In genomic region chr1:32151319-32151787, GRCh38 we compare ENCODE assay signal across 11 cellular contexts. TPM values are rescaled to one million over a fixed set of nuclear protein-coding genes. Genes with fewer than 3 reads are reported as not detected.
DNase-seq lines count a peak whose midpoint lies in the region; ATAC-seq, FAIRE-seq and TF ChIP-seq lines count a peak whose summit lies in the region.
"Had no signal": no experiment of that assay in that cellular context is flagged by ENCODE, and none has a peak within 500 bp of the region (broad histone marks: within the 10 kb centered on the region; RNA-seq: fewer than 3 reads in every experiment).

No MANE protein-coding gene starts in this region.

- in situ Hi-C loops in brain microvascular endothelial cell (cut with HindIII; ENCODE audit: low pct_ligation_motif_present, low sequenced_read_pairs), result no loop called here

- peaks cover 15% of the 10 kb centered on the region for H3K4me1 Mint-ChIP-seq in activated CD4-positive, alpha-beta T cell treated with anti-CD3 and anti-CD28 coated beads for 36 hours
- peaks cover 6% of the 10 kb centered on the region for H3K4me1 Mint-ChIP-seq in activated CD8-positive, alpha-beta memory T cell treated with anti-CD3 and anti-CD28 coated beads, Interleukin-2, amount 10 ng/mL, durations not matched to agents 7 days and 5 days

- H3K4me3 Mint-ChIP-seq in activated CD4-positive, alpha-beta T cell treated with anti-CD3 and anti-CD28 coated beads for 36 hours, result no peak overlapping the region
- H3K4me3 Mint-ChIP-seq in activated CD8-positive, alpha-beta memory T cell treated with anti-CD3 and anti-CD28 coated beads, Interleukin-2, amount 10 ng/mL, durations not matched to agents 7 days and 5 days, result no peak overlapping the region

- no peak overlapping the region for H3K27ac Mint-ChIP-seq in activated CD4-positive, alpha-beta T cell treated with anti-CD3 and anti-CD28 coated beads for 36 hours
- H3K27ac Mint-ChIP-seq in activated CD8-positive, alpha-beta memory T cell treated with anti-CD3 and anti-CD28 coated beads, Interleukin-2, amount 10 ng/mL, durations not matched to agents 7 days and 5 days, result no peak overlapping the region

- POLR2A ChIA-PET in activated CD4-positive, alpha-beta T cell treated with anti-CD3 and anti-CD28 coated beads for 36 hours (lab: Charles Lee), result interaction anchor here (0.6 to 1.2 kb wide), 3 partner anchors 29 to 255 kb away, joined by 3 to 4 read pairs (median 3); no protein-coding TSS in a partner anchor

- H3K36me3 Mint-ChIP-seq in activated CD4-positive, alpha-beta T cell treated with anti-CD3 and anti-CD28 coated beads for 36 hours (ENCODE audit: low read depth), result peaks cover 29% of the 10 kb centered on the region
- peaks cover 34% of the 10 kb centered on the region for H3K36me3 Mint-ChIP-seq in activated CD8-positive, alpha-beta memory T cell treated with anti-CD3 and anti-CD28 coated beads, Interleukin-2, amount 10 ng/mL, durations not matched to agents 7 days and 5 days

- intact Hi-C loops in activated CD4-positive, alpha-beta T cell treated with anti-CD3 and anti-CD28 coated beads for 36 hours (cut with DNase I, micrococcal nuclease), result no loop called here

- TF ChIP-seq CTCF in D721Med (IDR thresholded peaks at IDR 0.05; ENCODE audit: insufficient read depth, missing control alignments), result no peak
- TF ChIP-seq CTCF in brain microvascular endothelial cell (IDR thresholded peaks at IDR 0.05; ENCODE audit: low read depth, low read length, missing control alignments), result no peak

- ATAC-seq in activated CD4-positive, alpha-beta T cell treated with anti-CD3 and anti-CD28 coated beads for 36 hours, result no peak
- no peak for ATAC-seq in activated CD8-positive, alpha-beta memory T cell treated with anti-CD3 and anti-CD28 coated beads, Interleukin-2, amount 10 ng/mL, durations not matched to agents 7 days and 5 days

- no peak overlapping the region for H3K4me3 ChIP-seq in brain microvascular endothelial cell (ENCODE audit: low read depth, low read length)
- H3K4me3 ChIP-seq: thyroid gland had no signal

- H3K27ac ChIP-seq in brain microvascular endothelial cell, result peak overlapping the region; percentile 56
- H3K27ac ChIP-seq: thyroid gland had no signal

- DNase-seq in D721Med (ENCODE audit: insufficient read length, low spot score), result peak; percentile 31
- peak; percentile 21 for DNase-seq in NCI-H2107 (lab: John Stamatoyannopoulos, UW)
- peak; percentile 67 for DNase-seq in brain microvascular endothelial cell
- peak; percentile 40 for DNase-seq in myocyte (ENCODE audit: low read depth)
- no peak for DNase-seq in activated CD4-positive, alpha-beta T cell treated with anti-CD3 and anti-CD28 coated beads for 36 hours
- no peak for DNase-seq in NCI-H146 treated with DMSO at 0.1 percent for 48 hours (lab: John Stamatoyannopoulos, UW; ENCODE audit: unreplicated experiment)
- DNase-seq in activated CD8-positive, alpha-beta memory T cell treated with anti-CD3 and anti-CD28 coated beads, Interleukin-2, amount 10 ng/mL, durations not matched to agents 7 days and 5 days, result no peak
- DNase-seq in NK-92 treated with Interleukin-12 subunit alpha and Interleukin-12 subunit beta, amount 100 ng/mL, for 24 hours (lab: John Stamatoyannopoulos, UW), result no peak
- DNase-seq: effector memory CD4-positive, alpha-beta T cell; thyroid gland had no signal

- H3K27me3 Mint-ChIP-seq in activated CD4-positive, alpha-beta T cell treated with anti-CD3 and anti-CD28 coated beads for 36 hours, result no peaks in the 10 kb centered on the region
- H3K27me3 Mint-ChIP-seq in activated CD8-positive, alpha-beta memory T cell treated with anti-CD3 and anti-CD28 coated beads, Interleukin-2, amount 10 ng/mL, durations not matched to agents 7 days and 5 days, result no peaks in the 10 kb centered on the region

- H3K9me3 Mint-ChIP-seq in activated CD4-positive, alpha-beta T cell treated with anti-CD3 and anti-CD28 coated beads for 36 hours (ENCODE audit: low read depth), result peaks cover 8% of the 10 kb centered on the region
- H3K9me3 Mint-ChIP-seq in activated CD8-positive, alpha-beta memory T cell treated with anti-CD3 and anti-CD28 coated beads, Interleukin-2, amount 10 ng/mL, durations not matched to agents 7 days and 5 days (ENCODE audit: low read depth), result peaks cover 5% of the 10 kb centered on the region

- no peaks in the 10 kb centered on the region for H3K27me3 ChIP-seq in brain microvascular endothelial cell (replicated peaks)
- H3K27me3 ChIP-seq: thyroid gland had no signal

- CTCF ChIA-PET in activated CD4-positive, alpha-beta T cell treated with anti-CD3 and anti-CD28 coated beads for 36 hours (lab: Charles Lee), result interaction anchor here (0.6 to 1.0 kb wide), 4 partner anchors 11 to 85 kb away, joined by 3 to 4 read pairs (median 4); no protein-coding TSS in a partner anchor
- CTCF ChIA-PET in activated CD8-positive, alpha-beta memory T cell treated with anti-CD3 and anti-CD28 coated beads, Interleukin-2, amount 10 ng/mL, durations not matched to agents 7 days and 5 days (lab: Charles Lee), result interaction anchor here (0.7 kb wide), 1 partner anchor 83 kb away, joined by 3 read pairs; no protein-coding TSS in a partner anchor

- no peak for FAIRE-seq in D721Med (lab: Jason Lieb, UNC)

- peaks cover 6% of the 10 kb centered on the region for H3K36me3 ChIP-seq in brain microvascular endothelial cell (replicated peaks)

RNA-seq across cellular contexts. Expression of gene TXLNA, which starts 28.1 kb away (rescaled TPM):
- 44.2 and 44.4 TPM in 2 replicates for total RNA-seq in myocyte
- polyA plus RNA-seq in myocyte (2012), result 38.1 TPM
- total RNA-seq in activated CD4-positive, alpha-beta T cell treated with anti-CD3 and anti-CD28 coated beads for 36 hours, result 10 to 100 TPM; 79.5 to 79.7 TPM
- 100 to 1,000 TPM in 1 of 2 experiments, 10 to 100 TPM in 1; 85.8 to 104 TPM for total RNA-seq in activated CD8-positive, alpha-beta memory T cell treated with anti-CD3 and anti-CD28 coated beads, Interleukin-2, amount 10 ng/mL, durations not matched to agents 7 days and 5 days

RNA-seq across cellular contexts. Expression of gene KPNA6, which starts 43.5 kb away (rescaled TPM):
- total RNA-seq in myocyte, result 59.3 and 60.6 TPM in 2 replicates
- 32.7 TPM for polyA plus RNA-seq in myocyte (2012)
- total RNA-seq in activated CD4-positive, alpha-beta T cell treated with anti-CD3 and anti-CD28 coated beads for 36 hours, result 10 to 100 TPM; 70.0 to 78.3 TPM
- total RNA-seq in activated CD8-positive, alpha-beta memory T cell treated with anti-CD3 and anti-CD28 coated beads, Interleukin-2, amount 10 ng/mL, durations not matched to agents 7 days and 5 days, result 10 to 100 TPM; 59.6 to 82.8 TPM

RNA-seq across cellular contexts. Expression of gene CCDC28B, which starts 49.0 kb away (rescaled TPM):
- 65.3 and 89.7 TPM in 2 replicates for total RNA-seq in myocyte
- polyA plus RNA-seq in myocyte (2012), result 40.8 TPM
- total RNA-seq in activated CD4-positive, alpha-beta T cell treated with anti-CD3 and anti-CD28 coated beads for 36 hours, result 10 to 100 TPM; 13.0 to 19.3 TPM
- 10 to 100 TPM; 33.0 to 43.3 TPM for total RNA-seq in activated CD8-positive, alpha-beta memory T cell treated with anti-CD3 and anti-CD28 coated beads, Interleukin-2, amount 10 ng/mL, durations not matched to agents 7 days and 5 days

RNA-seq across cellular contexts. Expression of gene IQCC, which starts 54.1 kb away (rescaled TPM):
- 2.0 and 2.3 TPM in 2 replicates for total RNA-seq in myocyte
- 2.8 TPM for polyA plus RNA-seq in myocyte (2012)
- 1 to 10 TPM; 4.4 to 5.0 TPM for total RNA-seq in activated CD4-positive, alpha-beta T cell treated with anti-CD3 and anti-CD28 coated beads for 36 hours
- total RNA-seq in activated CD8-positive, alpha-beta memory T cell treated with anti-CD3 and anti-CD28 coated beads, Interleukin-2, amount 10 ng/mL, durations not matched to agents 7 days and 5 days, result 1 to 10 TPM; 5.4 to 7.2 TPM

RNA-seq across cellular contexts. Expression of gene DCDC2B, which starts 57.5 kb away (rescaled TPM):
- total RNA-seq in myocyte, result 0.11 TPM in 1 of 2 replicates, not detected in the other
- 0.53 TPM for polyA plus RNA-seq in myocyte (2012)
- not detected for total RNA-seq in activated CD4-positive, alpha-beta T cell treated with anti-CD3 and anti-CD28 coated beads for 36 hours
- under 1 TPM in 1 of 2 experiments, not detected in 1; 0.16 TPM for total RNA-seq in activated CD8-positive, alpha-beta memory T cell treated with anti-CD3 and anti-CD28 coated beads, Interleukin-2, amount 10 ng/mL, durations not matched to agents 7 days and 5 days
- total RNA-seq: lung microvascular endothelial cell, thyroid gland had no signal

Comparison
In these comparisons a context has a peak if more than half of its experiments do, and no peak if none do; other contexts are left out.
1. DNase-seq: peak in D721Med (single experiment), NCI-H2107 (single experiment), brain microvascular endothelial cell (single experiment) and myocyte (single experiment); none in activated CD4-positive, alpha-beta T cell treated with anti-CD3 and anti-CD28 coated beads for 36 hours (single experiment), NCI-H146 treated with DMSO at 0.1 percent for 48 hours (single experiment), activated CD8-positive, alpha-beta memory T cell treated with anti-CD3 and anti-CD28 coated beads, Interleukin-2, amount 10 ng/mL, durations not matched to agents 7 days and 5 days (single experiment) and NK-92 treated with Interleukin-12 subunit alpha and Interleukin-12 subunit beta, amount 100 ng/mL, for 24 hours (single experiment).